In genomic region chr15:42456539-42456938, GRCh38 we compare ENCODE assay signal across 13 cellular contexts. TPM values are rescaled to one million over a fixed set of nuclear protein-coding genes. Genes with fewer than 3 reads are reported as not detected.
DNase-seq lines count a peak whose midpoint lies in the region; TF ChIP-seq lines count a peak whose summit lies in the region.
"Had no signal": no experiment of that assay in that cellular context is flagged by ENCODE, and none has a peak within 500 bp of the region (broad histone marks: within the 10 kb centered on the region; RNA-seq: fewer than 3 reads in every experiment).

No MANE protein-coding gene starts in this region.

- BruUV-seq in OCI-LY7 (replicated peaks; lab: Mats Ljungman, UMichigan): no TSS peak

- peak overlapping the region; percentile 60; the same call in 1 of the 2 replicates for H2AFZ ChIP-seq in OCI-LY7 (ENCODE audit: low read length)
- no peak overlapping the region for H2AFZ ChIP-seq in MM.1S (ENCODE audit: low read length)

- TF ChIP-seq CTCF in OCI-LY7 (conservative IDR thresholded peaks at IDR 0.05; ENCODE audit: low read length) (no peak), transverse colon (IDR thresholded peaks at IDR 0.05) (no peak), MM.1S (IDR thresholded peaks at IDR 0.05; ENCODE audit: low read length) (no peak)

- H3K36me3 ChIP-seq in OCI-LY7 (ENCODE audit: insufficient read depth, low read length) (peaks cover 24% of the 10 kb centered on the region), ectodermal cell (ENCODE audit: control insufficient read depth, insufficient read depth, low read length) (peaks cover 3% of the 10 kb centered on the region), muscle layer of duodenum (ENCODE audit: control insufficient read depth in 1 of 2, insufficient read depth in 2 of 2, low read length in 2 of 2) (peaks cover 3 to 18% of the 10 kb centered on the region in 2 donors), transverse colon (peaks cover 0 to 10% (median 4%) of the 10 kb centered on the region in 4 donors), MM.1S (replicated peaks; ENCODE audit: insufficient read depth, low read length) (no peaks in the 10 kb centered on the region; the same call in 1 of the 2 replicates)

- CTCF ChIA-PET in OCI-LY7 (lab: Charles Lee; ENCODE audit: unreplicated experiment): no interaction called here

- peaks cover 44% of the 10 kb centered on the region; the same call in 1 of the 2 replicates for H3K79me2 ChIP-seq in OCI-LY7 (ENCODE audit: insufficient read depth, low read depth, low read length)
- 0 out of 2 replicates have a peak, but pooled peaks cover 3% of the 10 kb centered on the region for H3K79me2 ChIP-seq in MM.1S (ENCODE audit: low read length)

- no peaks in the 10 kb centered on the region for H3F3A ChIP-seq in MM.1S (ENCODE audit: insufficient read depth, low read length)

- no peaks in the 10 kb centered on the region for H3K9me2 ChIP-seq in OCI-LY7 (ENCODE audit: insufficient read depth, low read length)
- H3K9me2 ChIP-seq in MM.1S (replicated peaks; ENCODE audit: insufficient read depth, low read length): no peaks in the 10 kb centered on the region

- no peak for TF ChIP-seq POLR2A in transverse colon (IDR thresholded peaks at IDR 0.05)

- in situ Hi-C loops in transverse colon (cut with MboI; ENCODE audit: low pct_ligation_motif_present in 1 of 4, low pct_unique_long_range_greater_than_20kb in 1 of 4, low sequenced_read_pairs in 3 of 4): no loop called here

- H3K4me3 ChIP-seq in OCI-LY7 (ENCODE audit: low read depth, low read length, poor library complexity, severe bottlenecking) (peak overlapping the region; percentile 66), ectodermal cell (ENCODE audit: insufficient read depth, low read depth, low read length) (peak overlapping the region; percentile 16), muscle layer of duodenum (ENCODE audit: low read depth in 1 of 2, low read length in 2 of 2) (peak overlapping the region; percentile 12 to 58), transverse colon (peak overlapping the region in 2 of 4 donors; percentile 0 to 40), MM.1S (ENCODE audit: low read length) (no peak overlapping the region)
- H3K4me3 ChIP-seq: GM12878 had no signal

- H4K20me1 ChIP-seq in OCI-LY7 (ENCODE audit: insufficient read depth, low read length) (no peaks in the 10 kb centered on the region), MM.1S (ENCODE audit: insufficient read depth, low read length) (no peaks in the 10 kb centered on the region)

- peaks cover 65% of the 10 kb centered on the region for H3K4me1 ChIP-seq in OCI-LY7 (ENCODE audit: insufficient read depth, low read length, poor library complexity, severe bottlenecking)
- peaks cover 6% of the 10 kb centered on the region for H3K4me1 ChIP-seq in ectodermal cell (ENCODE audit: control insufficient read depth, insufficient read depth, low read length)
- H3K4me1 ChIP-seq in muscle layer of duodenum (ENCODE audit: control insufficient read depth in 1 of 2, insufficient read depth in 2 of 2, low read length in 2 of 2): peaks cover 0 to 9% of the 10 kb centered on the region in 2 donors
- peaks cover 0 to 24% (median 4%) of the 10 kb centered on the region in 4 donors for H3K4me1 ChIP-seq in transverse colon
- no peaks in the 10 kb centered on the region for H3K4me1 ChIP-seq in MM.1S (ENCODE audit: low read length)

- no peak for TF ChIP-seq EP300 in transverse colon (IDR thresholded peaks at IDR 0.05; ENCODE audit: low read depth)

- intact Hi-C loops in OCI-LY7 (cut with micrococcal nuclease; ENCODE audit: unreplicated experiment) (loop anchor here (2.0 kb wide), 1 partner anchor 184 kb away; the partner anchor contains the start of genes GANC and TMEM87A), transverse colon (cut with DNase I; ENCODE audit: low total_unique reads) (no loop called here)

- POLR2A ChIA-PET in OCI-LY7 (lab: Charles Lee): interaction anchor here (0.6 to 0.9 kb wide), 2 partner anchors 82 to 92 kb away, joined by 3 to 4 read pairs; no protein-coding TSS in a partner anchor

- H3K27me3 ChIP-seq in ectodermal cell (ENCODE audit: control insufficient read depth, insufficient read depth, low read length, poor library complexity, severe bottlenecking): no peaks in the 10 kb centered on the region
- no peaks in the 10 kb centered on the region for H3K27me3 ChIP-seq in muscle layer of duodenum (ENCODE audit: low read depth, low read length)
- no peaks in the 10 kb centered on the region for H3K27me3 ChIP-seq in transverse colon
- no peaks in the 10 kb centered on the region for H3K27me3 ChIP-seq in MM.1S (replicated peaks; ENCODE audit: insufficient read depth, low read length)

- H3K9ac ChIP-seq in MM.1S (ENCODE audit: low read length): no peak overlapping the region

- H3K27ac ChIP-seq in OCI-LY7 (ENCODE audit: low read depth, low read length, poor library complexity, severe bottlenecking): peak overlapping the region; percentile 91
- no peak overlapping the region for H3K27ac ChIP-seq in ectodermal cell (ENCODE audit: insufficient read depth, low read depth, low read length, poor library complexity, severe bottlenecking)
- peak overlapping the region; percentile 60 for H3K27ac ChIP-seq in muscle layer of duodenum (ENCODE audit: low read length)
- H3K27ac ChIP-seq in transverse colon: peak overlapping the region; percentile 75 to 80 (median 78)
- H3K27ac ChIP-seq in MM.1S (ENCODE audit: low read length): no peak overlapping the region
- H3K27ac ChIP-seq: HL-60 had no signal

- H3K4me2 ChIP-seq in OCI-LY7 (ENCODE audit: low read length): peak overlapping the region; percentile 71
- H3K4me2 ChIP-seq in MM.1S (ENCODE audit: low read depth, low read length): no peak overlapping the region

- H3K9me3 ChIP-seq in OCI-LY7 (ENCODE audit: low read length) (peaks cover 5% of the 10 kb centered on the region; the same call in 1 of the 2 replicates), ectodermal cell (ENCODE audit: control insufficient read depth, low read length) (no peaks in the 10 kb centered on the region), muscle layer of duodenum (ENCODE audit: control insufficient read depth in 1 of 2, low read length in 2 of 2) (no peaks in the 10 kb centered on the region), transverse colon (no peaks in the 10 kb centered on the region), MM.1S (replicated peaks; ENCODE audit: insufficient read depth, low read length) (no peaks in the 10 kb centered on the region)

- DNase-seq in OCI-LY7 (ENCODE audit: low spot score) (no peak), transverse colon (no peak), MM.1S (no peak), SIG-M5 (lab: John Stamatoyannopoulos, UW) (no peak), NCI-H2081 (lab: John Stamatoyannopoulos, UW) (no peak), GOT3 (lab: John Stamatoyannopoulos, UW) (no peak)
- DNase-seq: activated CD4-positive, alpha-beta T cell treated with anti-CD3 and anti-CD28 coated beads for 48 hours; NCI-H1092; NCI-H774 had no signal

RNA-seq across cellular contexts. Expression of gene ZNF106, which starts 34.4 kb away (rescaled TPM):
- total RNA-seq in OCI-LY7 (2014; rRNA removed; shearing (Covaris generic)): 30.5 and 30.8 TPM in 2 replicates
- total RNA-seq in OCI-LY7 (2022) (66.4 and 82.6 TPM in 2 replicates), transverse colon (10 to 100 TPM; 44.2 to 60.6 (median 50.0) TPM)
- polyA plus RNA-seq in ectodermal cell (2013, experiment 1 of 4): 78.0 TPM
- 88.1 TPM for polyA plus RNA-seq in ectodermal cell (2013, experiment 2 of 4)
- polyA plus RNA-seq in ectodermal cell (2013, experiment 3 of 4): 54.2 TPM
- 62.1 TPM for polyA plus RNA-seq in ectodermal cell (2013, experiment 4 of 4)

RNA-seq across cellular contexts. Expression of gene SNAP23, which starts 38.9 kb away (rescaled TPM):
- total RNA-seq in OCI-LY7 (2014; rRNA removed; shearing (Covaris generic)): 19.9 and 49.1 TPM in 2 replicates
- total RNA-seq in OCI-LY7 (2022) (48.3 and 54.1 TPM in 2 replicates), transverse colon (100 to 1,000 TPM in 1 of 4 donors, 10 to 100 TPM in 3; 19.9 to 102 (median 70.7) TPM)
- polyA plus RNA-seq in ectodermal cell (2013, experiment 1 of 4): 59.8 TPM
- 51.0 TPM for polyA plus RNA-seq in ectodermal cell (2013, experiment 2 of 4)
- 44.6 TPM for polyA plus RNA-seq in ectodermal cell (2013, experiment 3 of 4)
- 51.8 TPM for polyA plus RNA-seq in ectodermal cell (2013, experiment 4 of 4)

Comparison
In these comparisons a context has a peak if more than half of its experiments do, and no peak if none do; other contexts are left out.
1. H3K27ac ChIP-seq: peak in OCI-LY7 (single experiment), muscle layer of duodenum (single experiment) and transverse colon (4 of 4); none in ectodermal cell (single experiment) and MM.1S (single experiment).